16 cellular contexts compared by ENCODE assay signal in the genomic region with DNA sequence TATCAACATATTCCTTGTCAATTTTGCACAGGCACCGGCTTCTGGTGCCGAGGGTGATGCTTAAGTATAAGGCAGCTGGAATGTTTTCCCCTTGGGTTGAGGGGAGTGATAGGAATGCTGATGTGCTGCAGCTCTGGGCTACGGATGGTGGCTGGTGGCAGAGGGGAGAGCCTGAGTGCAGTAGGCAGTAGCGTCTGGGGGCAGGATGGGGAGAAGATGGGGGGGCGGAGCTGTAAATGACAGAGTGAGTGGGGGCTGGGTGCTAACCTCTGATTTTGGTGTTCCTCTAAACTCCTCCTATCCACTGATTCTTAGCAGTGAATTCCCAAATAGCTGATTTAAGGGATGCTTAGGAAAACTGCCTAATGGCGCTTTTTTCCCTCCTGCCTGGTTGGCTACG. TPM values are rescaled to one million over a fixed set of nuclear protein-coding genes. Genes with fewer than 3 reads are reported as not detected.
A peak's percentile ranks its signal among the peaks of the same experiment; 100 is the strongest.
DNase-seq lines count a peak whose midpoint lies in the region; ATAC-seq, FAIRE-seq and TF ChIP-seq lines count a peak whose summit lies in the region.
"Had no signal": no experiment of that assay in that cellular context is flagged by ENCODE, and none has a peak within 500 bp of the region (broad histone marks: within the 10 kb centered on the region; RNA-seq: fewer than 3 reads in every experiment).

No MANE protein-coding gene starts in this region.

- intact Hi-C loops in heart right ventricle (cut with DNase I) = no loop called here

- no peaks in the 10 kb centered on the region for H3K79me1 ChIP-seq in mesenchymal stem cell (replicated peaks; ENCODE audit: low read length, poor library complexity, severe bottlenecking)

- peak overlapping the region in 1 of 2 experiments; percentile 41 for H3K4ac ChIP-seq in mesenchymal stem cell (ENCODE audit: low read depth in 1 of 2, low read length in 2 of 2)

- peak; percentile 9 for FAIRE-seq in urothelium cell line (lab: Jason Lieb, UNC)
- FAIRE-seq: GM12878, HepG2 had no signal

- no peak overlapping the region for H3K18ac ChIP-seq in mesenchymal stem cell (ENCODE audit: low read depth in 1 of 2, low read length in 2 of 2)

- DNase-seq in WTC11 (ENCODE audit: low spot score) (peak; percentile 26), endodermal cell (peak; percentile 75), mesenchymal stem cell (no peak), urothelium cell line (ENCODE audit: low spot score) (no peak), heart right ventricle (no peak), germinal center (ENCODE audit: low spot score) (no peak)
- DNase-seq in stimulated activated CD4-positive, alpha-beta T cell treated with anti-CD3 and anti-CD28 coated beads, Interleukin-2, amount 100 ng/mL, for 48 hours = no peak
- DNase-seq: ACHN; CD4-positive, alpha-beta T cell; DMS79; GOT3 had no signal

- H3K27ac ChIP-seq in endodermal cell (ENCODE audit: low read depth, low read length) = no peak overlapping the region
- no peak overlapping the region for H3K27ac ChIP-seq in mesenchymal stem cell (ENCODE audit: low read length, poor library complexity, severe bottlenecking)
- H3K27ac ChIP-seq in heart right ventricle = no peak overlapping the region

- H3K23ac ChIP-seq in mesenchymal stem cell (ENCODE audit: low read length in 2 of 2) = peak overlapping the region in 1 of 2 experiments; percentile 28

- CTCF ChIA-PET in WTC11 (lab: Charles Lee) = interaction anchor here (0.6 to 1.4 kb wide), 4 partner anchors 44 to 178 kb away, joined by 3 to 5 read pairs (median 4); no protein-coding TSS in a partner anchor

- peak overlapping the region; percentile 21 for H2BK15ac ChIP-seq in mesenchymal stem cell (ENCODE audit: low read depth, poor library complexity, severe bottlenecking)

- H3K9me3 Mint-ChIP-seq in WTC11 = peaks cover 13% of the 10 kb centered on the region
- H3K9me3 Mint-ChIP-seq in endodermal cell = peaks cover 6% of the 10 kb centered on the region

- H2BK12ac ChIP-seq in mesenchymal stem cell (ENCODE audit: low read length in 2 of 2) = no peak overlapping the region

- H3K4me1 Mint-ChIP-seq in WTC11 (peaks cover 24% of the 10 kb centered on the region), endodermal cell (peaks cover 24% of the 10 kb centered on the region)
- H3K4me1 Mint-ChIP-seq: B cell had no signal

- H2AFZ ChIP-seq in mesenchymal stem cell (ENCODE audit: low read depth, low read length) = no peak overlapping the region

- H3K4me3 ChIP-seq in endodermal cell (ENCODE audit: low read length) (no peak overlapping the region), mesenchymal stem cell (ENCODE audit: insufficient read depth in 1 of 2, low read depth in 1 of 2, low read length in 2 of 2) (no peak overlapping the region), heart right ventricle (no peak overlapping the region)
- H3K4me3 ChIP-seq: GM12878, HAP-1 had no signal

- H3K27me3 ChIP-seq in endodermal cell (ENCODE audit: control insufficient read depth, insufficient read depth, low read length, poor library complexity, severe bottlenecking) (peaks cover 4% of the 10 kb centered on the region), mesenchymal stem cell (ENCODE audit: control insufficient read depth in 1 of 2, insufficient read depth in 1 of 2, low read length in 2 of 2) (peaks cover 0 to 18% of the 10 kb centered on the region in 2 experiments), heart right ventricle (no peaks in the 10 kb centered on the region)

- no peak for TF ChIP-seq CTCF in WTC11 (IDR thresholded peaks at IDR 0.05)
- TF ChIP-seq CTCF in endodermal cell (conservative IDR thresholded peaks at IDR 0.05) = no peak
- TF ChIP-seq CTCF in heart right ventricle (IDR thresholded peaks at IDR 0.05) = no peak

- H3K36me3 ChIP-seq in endodermal cell (ENCODE audit: control insufficient read depth, insufficient read depth, low read length) (no peaks in the 10 kb centered on the region), mesenchymal stem cell (ENCODE audit: control insufficient read depth in 1 of 2, insufficient read depth in 2 of 2, low read depth in 1 of 2, low read length in 2 of 2) (no peaks in the 10 kb centered on the region), heart right ventricle (no peaks in the 10 kb centered on the region)
- H3K36me3 ChIP-seq: HAP-1 had no signal

- H3K4me1 ChIP-seq in endodermal cell (ENCODE audit: control insufficient read depth, insufficient read depth, low read length) (no peaks in the 10 kb centered on the region), mesenchymal stem cell (ENCODE audit: control insufficient read depth, insufficient read depth, low read depth, low read length) (no peaks in the 10 kb centered on the region), heart right ventricle (peaks cover 0 to 49% (median 15%) of the 10 kb centered on the region in 9 donors)

- no peak overlapping the region for H2AK5ac ChIP-seq in mesenchymal stem cell (ENCODE audit: low read length, severe bottlenecking)

- H4K8ac ChIP-seq in mesenchymal stem cell (ENCODE audit: low read length) = no peak overlapping the region

- H3K9ac ChIP-seq in endodermal cell (ENCODE audit: extremely low read depth, low read length, poor library complexity, severe bottlenecking) (no peak overlapping the region), mesenchymal stem cell (ENCODE audit: low read length) (no peak overlapping the region)

- H3K36me3 Mint-ChIP-seq in WTC11 (peaks cover 9% of the 10 kb centered on the region), endodermal cell (ENCODE audit: low read depth) (no peaks in the 10 kb centered on the region)

- H3K4me3 Mint-ChIP-seq in WTC11 = no peak overlapping the region
- no peak overlapping the region for H3K4me3 Mint-ChIP-seq in endodermal cell
- H3K4me3 Mint-ChIP-seq: B cell; CD4-positive, alpha-beta T cell had no signal

- 75 to 80% methylated on average over 1 to 7 of the region's 7 CpGs for WGBS in endodermal cell (ENCODE audit: insufficient coverage in 1 of 2, insufficient read length in 1 of 2), 2 experiments
- 72% methylated on average over 6 of the region's 7 CpGs for WGBS in mesenchymal stem cell
- WGBS in heart right ventricle, 2 donors = 80 to 82% methylated on average over 7 of the region's 7 CpGs

- POLR2A ChIA-PET in WTC11 (lab: Charles Lee) = no interaction called here

- H2BK5ac ChIP-seq in mesenchymal stem cell (ENCODE audit: low read depth, low read length, poor library complexity, severe bottlenecking) = no peak overlapping the region

- ATAC-seq in WTC11 (peak; percentile 84), heart right ventricle (no peak)
- ATAC-seq: GM12878, HepG2 had no signal

- H4K91ac ChIP-seq in mesenchymal stem cell (ENCODE audit: low read length) = no peak overlapping the region

- H3K14ac ChIP-seq in mesenchymal stem cell (ENCODE audit: low read length in 2 of 2) = peak overlapping the region in 1 of 2 experiments; percentile 48

- H3K27me3 Mint-ChIP-seq in WTC11 (ENCODE audit: low read depth) = no peaks in the 10 kb centered on the region
- peaks cover 6% of the 10 kb centered on the region for H3K27me3 Mint-ChIP-seq in endodermal cell (ENCODE audit: insufficient read depth)

- H3K9me3 ChIP-seq in endodermal cell (ENCODE audit: control insufficient read depth, low read length) (no peaks in the 10 kb centered on the region), mesenchymal stem cell (ENCODE audit: control insufficient read depth, low read length) (peaks cover 12% of the 10 kb centered on the region), heart right ventricle (peaks cover 0 to 15% (median 5%) of the 10 kb centered on the region in 11 donors)
- H3K9me3 ChIP-seq: HAP-1 had no signal

- H2BK120ac ChIP-seq in mesenchymal stem cell (ENCODE audit: low read depth, low read length) = peak overlapping the region; percentile 39

- no peak overlapping the region for H3K27ac Mint-ChIP-seq in WTC11
- H3K27ac Mint-ChIP-seq in endodermal cell = no peak overlapping the region
- H3K27ac Mint-ChIP-seq: B cell; CD4-positive, alpha-beta T cell had no signal

- H3K4me2 ChIP-seq in mesenchymal stem cell (ENCODE audit: low read length, poor library complexity, severe bottlenecking) = no peak overlapping the region

TF ChIP-seq in WTC11, 78 proteins besides CTCF, POLR2A, EP300 and RAD21 (continues in another document):
- TF ChIP-seq, protein P1, sequence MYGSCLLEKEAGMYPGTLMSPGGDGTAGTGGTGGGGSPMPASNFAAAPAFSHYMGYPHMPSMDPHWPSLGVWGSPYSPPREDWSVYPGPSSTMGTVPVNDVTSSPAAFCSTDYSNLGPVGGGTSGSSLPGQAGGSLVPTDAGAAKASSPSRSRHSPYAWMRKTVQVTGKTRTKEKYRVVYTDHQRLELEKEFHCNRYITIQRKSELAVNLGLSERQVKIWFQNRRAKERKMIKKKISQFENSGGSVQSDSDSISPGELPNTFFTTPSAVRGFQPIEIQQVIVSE (CRISPR knock-in tag; IDR thresholded peaks at IDR 0.05; ENCODE audit: borderline replicate concordance) = no peak
- TF ChIP-seq ZNF671 (CRISPR knock-in tag; IDR thresholded peaks at IDR 0.05) (no peak), ZNF423 (CRISPR knock-in tag; IDR thresholded peaks at IDR 0.05) (no peak), RELA (CRISPR knock-in tag; IDR thresholded peaks at IDR 0.05; ENCODE audit: borderline replicate concordance) (no peak)

RNA-seq across cellular contexts. Expression of a gene that starts 20.8 kb away (rescaled TPM):
- total RNA-seq in WTC11 (2021) (13.6 to 14.5 TPM (median 14.1 TPM) in 3 replicates), endodermal cell (1 to 10 TPM; 5.5 to 7.4 TPM), heart right ventricle (1 to 10 TPM in 9 of 10 donors, under 1 TPM in 1; 0.97 to 4.8 (median 2.5) TPM)
- polyA plus RNA-seq in endodermal cell (2013, experiment 1 of 2) = 24.1 TPM
- polyA plus RNA-seq in endodermal cell (2013, experiment 2 of 2) = 22.6 TPM
- 8.1 TPM for polyA plus RNA-seq in mesenchymal stem cell (2013, experiment 1 of 2)
- polyA plus RNA-seq in mesenchymal stem cell (2013, experiment 2 of 2) = 7.9 TPM
- 1 to 10 TPM in 1 of 2 donors, under 1 TPM in 1; 0.58 to 6.2 TPM for polyA plus RNA-seq in heart right ventricle
- total RNA-seq: A172, GM12878 had no signal
- polyA plus RNA-seq: GM12878 had no signal

Comparison
In these comparisons a context has a peak if more than half of its experiments do, and no peak if none do; other contexts are left out.
1. DNase-seq: peak in WTC11 (single experiment) and endodermal cell (single experiment); none in mesenchymal stem cell (single experiment), urothelium cell line (single experiment), heart right ventricle (0 of 2), germinal center (single experiment) and stimulated activated CD4-positive, alpha-beta T cell treated with anti-CD3 and anti-CD28 coated beads, Interleukin-2, amount 100 ng/mL, for 48 hours (0 of 2).